In the genomic region with DNA sequence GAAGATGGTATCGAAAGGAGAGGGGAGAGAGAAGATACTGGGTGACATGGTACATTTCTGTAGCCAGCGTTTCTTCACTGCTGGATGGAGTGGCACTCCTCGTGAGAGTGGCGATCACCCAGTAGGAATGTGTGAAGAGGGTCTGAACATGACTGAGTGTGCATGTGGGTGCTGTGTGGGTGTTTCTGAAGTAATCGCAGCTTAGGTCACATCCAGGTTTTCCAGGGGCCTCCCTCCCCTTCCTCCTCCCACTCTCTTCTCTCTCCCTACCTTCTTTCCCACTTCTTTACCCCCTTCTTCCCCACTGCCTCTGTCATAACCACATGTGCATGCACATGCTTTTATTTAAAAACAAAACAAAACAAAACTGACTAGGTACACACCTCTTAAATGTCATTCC, we compare ENCODE assay signal across 11 cellular contexts. TPM values are rescaled to one million over a fixed set of nuclear protein-coding genes. Genes with fewer than 3 reads are reported as not detected.
"Had no signal": no experiment of that assay in that cellular context is flagged by ENCODE, and none has a peak within 500 bp of the region (broad histone marks: within the 10 kb centered on the region; RNA-seq: fewer than 3 reads in every experiment).

No MANE protein-coding gene starts in this region.

- H2AFZ ChIP-seq: GM23248, GM23338 had no signal

- H3K27ac ChIP-seq: GM23248 had no signal

- ATAC-seq: GM23338, HCT116 had no signal

- FAIRE-seq: H1, H54 had no signal

- H3K4me2 ChIP-seq: GM23338 had no signal

- H3K4me1 ChIP-seq: HAP-1 had no signal

- H3K9me3 ChIP-seq: HAP-1 had no signal

- H3K9ac ChIP-seq: GM23248 had no signal

- DNase-seq: GM23248, GOT3, H7, H9, HCEC 1CT, HFFc6 had no signal

- H3K36me3 ChIP-seq: HAP-1 had no signal

- H3K4me3 ChIP-seq: GM23248, GM23338, HAP-1 had no signal

RNA-seq across cellular contexts. Expression of a gene that starts 1.8 kb away (rescaled TPM):
- total RNA-seq: GM23248, GM23338, H1, H7, H9, HFFc6 had no signal
- polyA plus RNA-seq: GM23248, GM23338, H1 had no signal
